17 cellular contexts compared by ENCODE assay signal in the genomic region with DNA sequence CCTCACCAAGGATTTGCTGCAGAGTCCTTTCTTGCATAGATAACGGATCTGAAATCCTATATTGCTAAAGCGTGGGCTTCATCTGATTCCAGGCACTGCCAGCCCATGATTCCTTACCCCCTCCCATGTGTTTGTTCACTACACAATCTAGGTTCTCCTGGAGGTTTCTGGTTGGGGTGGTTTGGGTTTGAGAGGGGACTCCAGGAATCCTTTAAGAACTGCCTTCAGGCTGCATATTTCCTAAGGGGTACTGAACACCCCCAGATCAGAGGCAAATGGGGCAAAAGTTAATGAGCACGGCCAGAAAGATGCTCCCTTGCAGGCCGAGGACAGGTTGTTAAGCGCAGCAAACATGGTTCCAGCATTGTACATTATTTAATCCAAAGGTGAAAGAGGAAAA. TPM values are rescaled to one million over a fixed set of nuclear protein-coding genes. Genes with fewer than 3 reads are reported as not detected.
"Had no signal": no experiment of that assay in that cellular context is flagged by ENCODE, and none has a peak within 500 bp of the region (broad histone marks: within the 10 kb centered on the region; RNA-seq: fewer than 3 reads in every experiment).

No MANE protein-coding gene starts in this region.

- H3K4me2 ChIP-seq: hepatocyte had no signal

- H3K4me3 Mint-ChIP-seq: activated B cell treated with CpG ODN at 0.5 μM for 24 hours; activated CD4-positive, alpha-beta T cell treated with anti-CD3 and anti-CD28 coated beads, Interleukin-2, amount 10 ng/mL, durations not matched to agents 7 days and 5 days; activated naive CD4-positive, alpha-beta T cell treated with anti-CD3 and anti-CD28 coated beads for 36 hours; T-helper 17 cell; type B pancreatic cell had no signal

- H3K27ac ChIP-seq: colonic mucosa, hepatocyte, psoas muscle had no signal

- DNase-seq: activated B cell treated with CpG ODN at 0.5 μM for 24 hours; activated CD4-positive, alpha-beta T cell treated with anti-CD3 and anti-CD28 coated beads, Interleukin-2, amount 10 ng/mL, durations not matched to agents 7 days and 5 days; activated CD8-positive, alpha-beta memory T cell treated with anti-CD3 and anti-CD28 coated beads for 24 hours; activated naive CD4-positive, alpha-beta T cell treated with anti-CD3 and anti-CD28 coated beads for 36 hours; colonic mucosa; effector CD4-positive, alpha-beta T cell; midbrain; nucleus accumbens; psoas muscle; stimulated activated CD4-positive, alpha-beta T cell treated with anti-CD3 and anti-CD28 coated beads, Interleukin-12 subunit alpha, Interleukin-12 subunit beta, amount 100 ng/mL, for 4 hours; stimulated activated naive CD4-positive, alpha-beta T cell; T-helper 17 cell had no signal

- H3K4me1 Mint-ChIP-seq: T-helper 17 cell had no signal

- H3K9me3 Mint-ChIP-seq: activated B cell treated with CpG ODN at 0.5 μM for 24 hours; activated CD4-positive, alpha-beta T cell treated with anti-CD3 and anti-CD28 coated beads, Interleukin-2, amount 10 ng/mL, durations not matched to agents 7 days and 5 days; type B pancreatic cell had no signal

- H3K79me2 ChIP-seq: hepatocyte had no signal

- FAIRE-seq: bronchial epithelial cell, kidney, TTC549 had no signal

- H3K9me3 ChIP-seq: colonic mucosa, psoas muscle had no signal

- H3K36me3 ChIP-seq: colonic mucosa had no signal

- H3K4me1 ChIP-seq: colonic mucosa, psoas muscle had no signal

- H3K27ac Mint-ChIP-seq: activated B cell treated with CpG ODN at 0.5 μM for 24 hours; activated naive CD4-positive, alpha-beta T cell treated with anti-CD3 and anti-CD28 coated beads for 36 hours; T-helper 17 cell; type B pancreatic cell had no signal

- H2AFZ ChIP-seq: hepatocyte had no signal

- H3K4me3 ChIP-seq: colonic mucosa, hepatocyte, psoas muscle had no signal

RNA-seq across cellular contexts. Expression of a gene that starts 9.8 kb away (rescaled TPM):
- total RNA-seq: activated B cell treated with CpG ODN at 0.5 μM for 24 hours; activated CD4-positive, alpha-beta T cell treated with anti-CD3 and anti-CD28 coated beads, Interleukin-2, amount 10 ng/mL, durations not matched to agents 7 days and 5 days; activated naive CD4-positive, alpha-beta T cell treated with anti-CD3 and anti-CD28 coated beads for 36 hours; T-helper 17 cell had no signal

RNA-seq across cellular contexts. Expression of a gene that starts 11.8 kb away (rescaled TPM):
- total RNA-seq: activated B cell treated with CpG ODN at 0.5 μM for 24 hours; activated CD4-positive, alpha-beta T cell treated with anti-CD3 and anti-CD28 coated beads, Interleukin-2, amount 10 ng/mL, durations not matched to agents 7 days and 5 days; activated naive CD4-positive, alpha-beta T cell treated with anti-CD3 and anti-CD28 coated beads for 36 hours; T-helper 17 cell had no signal
